In genomic region chr14:56331815-56332214, GRCh38 we compare ENCODE assay signal across 21 cellular contexts.
A peak's percentile ranks its signal among the peaks of the same experiment; 100 is the strongest.
DNase-seq lines count a peak whose midpoint lies in the region; ATAC-seq and TF ChIP-seq lines count a peak whose summit lies in the region.
"Had no signal": no experiment of that assay in that cellular context is flagged by ENCODE, and none has a peak within 500 bp of the region (broad histone marks: within the 10 kb centered on the region; RNA-seq: fewer than 3 reads in every experiment).

No MANE protein-coding gene starts in this region.

- H3K27ac ChIP-seq in OCI-LY7 (ENCODE audit: low read depth, low read length, poor library complexity, severe bottlenecking) = no peak overlapping the region
- H3K27ac ChIP-seq: body of pancreas, skin epidermis had no signal

- CTCF ChIA-PET in OCI-LY7 (lab: Charles Lee; ENCODE audit: unreplicated experiment) = no interaction called here

- H4K20me1 ChIP-seq in OCI-LY7 (ENCODE audit: insufficient read depth, low read length) = no peaks in the 10 kb centered on the region

- no peak overlapping the region for H3K4me2 ChIP-seq in OCI-LY7 (ENCODE audit: low read length)

- no peaks in the 10 kb centered on the region for H3K36me3 ChIP-seq in OCI-LY7 (ENCODE audit: insufficient read depth, low read length)

- POLR2A ChIA-PET in OCI-LY7 (lab: Charles Lee) = no interaction called here

- no peaks in the 10 kb centered on the region for H3K79me2 ChIP-seq in OCI-LY7 (ENCODE audit: insufficient read depth, low read depth, low read length)

- H3K4me3 ChIP-seq in HFF-Myc (replicated peaks; ENCODE audit: low read depth, low read length) (no peak overlapping the region), OCI-LY7 (ENCODE audit: low read depth, low read length, poor library complexity, severe bottlenecking) (no peak overlapping the region)
- H3K4me3 ChIP-seq: body of pancreas, GM12878, skin epidermis had no signal

- peak; percentile 49 for DNase-seq in COR-L47 (lab: John Stamatoyannopoulos, UW)
- peak; percentile 55 for DNase-seq in HFF-Myc (ENCODE audit: extremely low read depth, low read depth)
- peak; percentile 50 for DNase-seq in NCI-H510A treated with DMSO at 0.1 percent for 48 hours (lab: John Stamatoyannopoulos, UW)
- peak; percentile 32 for DNase-seq in iris pigment epithelial cell (ENCODE audit: low read depth)
- no peak for DNase-seq in Ammon's horn (ENCODE audit: low spot score)
- no peak for DNase-seq in OCI-LY7 (ENCODE audit: low spot score)
- DNase-seq: activated CD4-positive, alpha-beta memory T cell treated with anti-CD3 and anti-CD28 coated beads, Interleukin-2, amount 10 ng/mL, durations not matched to agents 7 days and 5 days; activated naive CD8-positive, alpha-beta T cell treated with anti-CD3 and anti-CD28 coated beads for 36 hours; activated T-cell treated with anti-CD3 and anti-CD28 coated beads, Interleukin-2, amount 50 U/mL, for 1 hour; AML-193; body of pancreas; Calu3; GF-D8; hippocampal formation; naive thymus-derived CD8-positive, alpha-beta T cell; NCI-H146; stimulated activated CD8-positive, alpha-beta memory T cell treated with anti-CD3 and anti-CD28 coated beads, Interleukin-4, amount 100 ng/mL, for 48 hours; substantia nigra had no signal

- BruUV-seq in OCI-LY7 (replicated peaks; lab: Mats Ljungman, UMichigan) = no TSS peak

- no peaks in the 10 kb centered on the region for H3K9me3 ChIP-seq in OCI-LY7 (ENCODE audit: low read length)
- H3K9me3 ChIP-seq: body of pancreas had no signal

- no peak overlapping the region for H2AFZ ChIP-seq in OCI-LY7 (ENCODE audit: low read length)

- H3K9me2 ChIP-seq in OCI-LY7 (ENCODE audit: insufficient read depth, low read length) = no peaks in the 10 kb centered on the region

- no peak for ATAC-seq in HG03196 (IDR thresholded peaks at IDR 0.05; ENCODE audit: unreplicated experiment)
- ATAC-seq: body of pancreas; GM12878; naive thymus-derived CD8-positive, alpha-beta T cell had no signal

- no peak for TF ChIP-seq CTCF in HFF-Myc (IDR thresholded peaks at IDR 0.05; ENCODE audit: low read depth, low read length, missing control alignments)
- TF ChIP-seq CTCF in OCI-LY7 (conservative IDR thresholded peaks at IDR 0.05; ENCODE audit: low read length) = no peak

- intact Hi-C loops in OCI-LY7 (cut with micrococcal nuclease; ENCODE audit: unreplicated experiment) = no loop called here

- no peaks in the 10 kb centered on the region for H3K4me1 ChIP-seq in OCI-LY7 (ENCODE audit: insufficient read depth, low read length, poor library complexity, severe bottlenecking)

Comparison
In these comparisons a context has a peak if more than half of its experiments do, and no peak if none do; other contexts are left out.
1. DNase-seq: peak in COR-L47 (single experiment), HFF-Myc (single experiment), NCI-H510A treated with DMSO at 0.1 percent for 48 hours (single experiment) and iris pigment epithelial cell (single experiment); none in Ammon's horn (single experiment) and OCI-LY7 (single experiment).